In the genomic region with DNA sequence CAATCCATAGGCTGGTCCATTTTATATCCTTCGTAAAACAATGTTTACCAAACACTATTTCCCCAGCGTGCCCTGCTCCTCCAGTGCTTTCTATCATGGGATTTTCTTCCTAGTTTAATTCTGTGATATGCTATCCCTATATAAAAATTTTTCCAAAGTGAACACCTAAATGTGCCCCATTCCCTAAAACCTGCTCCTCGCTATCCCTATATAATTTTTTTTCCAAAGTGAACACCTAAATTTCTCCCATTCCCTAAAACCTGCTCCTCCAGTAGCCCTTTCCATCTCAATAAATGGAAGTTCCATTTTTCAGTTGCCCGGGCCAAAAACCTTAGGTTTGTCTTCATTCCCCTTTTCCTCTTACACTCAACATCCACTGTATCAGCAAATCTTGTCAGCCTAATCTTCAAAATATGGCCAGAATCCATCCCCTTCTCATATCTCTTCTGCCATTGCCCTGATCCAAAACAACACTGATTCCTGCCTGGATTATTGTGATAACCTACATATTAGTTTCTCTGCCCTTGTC, we compare ENCODE assay signal across 26 cellular contexts. TPM values are rescaled to one million over a fixed set of nuclear protein-coding genes. Genes with fewer than 3 reads are reported as not detected.
"Had no signal": no experiment of that assay in that cellular context is flagged by ENCODE, and none has a peak within 500 bp of the region (broad histone marks: within the 10 kb centered on the region; RNA-seq: fewer than 3 reads in every experiment).

No MANE protein-coding gene starts in this region.

- FAIRE-seq: urothelium cell line had no signal

- H3K27me3 ChIP-seq: stomach, suprapubic skin, testis, thyroid gland, tibial artery, tibial nerve, transverse colon, upper lobe of left lung, upper lobe of right lung, uterus, vagina had no signal

- H3K36me3 ChIP-seq: stomach, suprapubic skin, thoracic aorta, thyroid gland, tibial nerve, transverse colon, upper lobe of left lung, upper lobe of right lung, uterus, vagina had no signal

- H3K4me1 ChIP-seq: stomach, suprapubic skin, testis, thyroid gland, tibial artery, tibial nerve, transverse colon, upper lobe of left lung, upper lobe of right lung, uterus, vagina had no signal

- DNase-seq: stimulated activated CD4-positive, alpha-beta T cell treated with anti-CD3 and anti-CD28 coated beads, Interleukin-2, amount 100 ng/mL, for 48 hours; stimulated activated CD4-positive, alpha-beta T cell treated with anti-CD3 and anti-CD28 coated beads, Interleukin-4, amount 100 ng/mL, for 1 hour; stimulated activated CD4-positive, alpha-beta T cell treated with anti-CD3 and anti-CD28 coated beads, Interleukin-4, amount 100 ng/mL, for 24 hours; stimulated activated CD4-positive, alpha-beta T cell treated with anti-CD3 and anti-CD28 coated beads, Interleukin-4, amount 100 ng/mL, for 4 hours; stimulated activated CD8-positive, alpha-beta memory T cell treated with anti-CD3 and anti-CD28 coated beads, Interleukin-4, amount 100 ng/mL, for 48 hours; stimulated activated naive B cell treated with anti-CD40 and anti-IgM and Interleukin-4, amounts not matched to agents 10 μg/mL and 1 μg/mL and 100 μg/mL, for 72 hours; stimulated activated naive CD4-positive, alpha-beta T cell; stimulated activated naive CD4-positive, alpha-beta T cell treated with Interleukin-2 at 50 U/mL for 16 hours; stimulated activated naive CD8-positive, alpha-beta T cell treated with anti-CD3 and anti-CD28 coated beads, Interleukin-15, amount 100 ng/mL, for 72 hours; stimulated activated naive CD8-positive, alpha-beta T cell treated with anti-CD3 and anti-CD28 coated beads, Interleukin-15, Interleukin-2, amounts not matched to agents 100 U/mL and 50 U/mL, for 24 hours; stomach; substantia nigra; testis; thyroid gland; tibial artery; transverse colon; upper lobe of left lung; upper lobe of right lung; uterus had no signal

- H3K4me3 ChIP-seq: stomach, suprapubic skin, testis, thoracic aorta, thyroid gland, tibial artery, tibial nerve, transverse colon, upper lobe of left lung, upper lobe of right lung, uterus, vagina had no signal

- ATAC-seq: stimulated activated effector memory CD8-positive, alpha-beta T cell treated with anti-CD3 and anti-CD28 coated beads, Interleukin-12 subunit alpha, Interleukin-12 subunit beta, amount 100 ng/mL, for 72 hours; stimulated activated memory B cell treated with anti-CD40 and anti-IgM and Interleukin-4, amounts not matched to agents 10 μg/mL and 1 μg/mL and 100 μg/mL, for 72 hours; stimulated activated naive B cell treated with anti-CD40 and anti-IgM and Interleukin-4, amounts not matched to agents 10 μg/mL and 1 μg/mL and 100 μg/mL, for 72 hours; stimulated activated naive CD8-positive, alpha-beta T cell treated with anti-CD3 and anti-CD28 coated beads, Interleukin-15, amount 100 ng/mL, for 72 hours; stimulated activated naive CD8-positive, alpha-beta T cell treated with anti-CD3 and anti-CD28 coated beads, Interleukin-15, Interleukin-2, amounts not matched to agents 100 U/mL and 50 U/mL, for 24 hours had no signal

- H3K27ac ChIP-seq: stomach, suprapubic skin, testis, thoracic aorta, thyroid gland, tibial artery, tibial nerve, transverse colon, upper lobe of left lung, upper lobe of right lung, uterus, vagina had no signal

- H3K9me3 ChIP-seq: stomach, suprapubic skin, testis, thoracic aorta, thyroid gland, tibial artery, tibial nerve, transverse colon, upper lobe of left lung, upper lobe of right lung, uterus, vagina had no signal

RNA-seq across cellular contexts. Expression of a gene that starts 26.1 kb away (rescaled TPM):
- total RNA-seq: vagina had no signal
